19 cellular contexts compared by ENCODE assay signal in the genomic region with DNA sequence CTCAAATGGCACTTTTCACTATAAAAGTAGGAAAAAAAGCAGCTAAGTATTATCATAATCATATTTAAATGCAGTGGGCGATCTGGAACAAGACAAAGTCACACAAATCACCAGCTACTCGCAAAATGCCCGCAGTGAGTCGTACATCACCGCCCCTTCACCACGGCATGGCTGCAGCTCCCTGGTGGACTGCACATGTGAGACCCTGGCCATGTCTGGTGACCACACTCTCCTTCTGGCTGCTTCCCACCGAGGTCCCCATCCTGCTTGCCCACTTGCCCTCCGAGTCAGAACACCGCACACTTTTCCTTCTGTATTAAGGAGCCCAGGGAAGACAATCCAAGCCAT. TPM values are rescaled to one million over a fixed set of nuclear protein-coding genes. Genes with fewer than 3 reads are reported as not detected.
DNase-seq lines count a peak whose midpoint lies in the region; ATAC-seq and TF ChIP-seq lines count a peak whose summit lies in the region.
"Had no signal": no experiment of that assay in that cellular context is flagged by ENCODE, and none has a peak within 500 bp of the region (broad histone marks: within the 10 kb centered on the region; RNA-seq: fewer than 3 reads in every experiment).

No MANE protein-coding gene starts in this region.

- H3K27ac ChIP-seq in osteoblast (ENCODE audit: low read depth, low read length), result no peak overlapping the region
- H3K27ac ChIP-seq: 22Rv1, BLaER1, C4-2B had no signal

- H3K27me3 Mint-ChIP-seq in activated naive CD4-positive, alpha-beta T cell treated with anti-CD3 and anti-CD28 coated beads, Interleukin-2, amount 10 ng/mL, durations not matched to agents 7 days and 5 days, result peaks cover 24% of the 10 kb centered on the region
- H3K27me3 Mint-ChIP-seq in activated naive CD4-positive, alpha-beta T cell treated with anti-CD3 and anti-CD28 coated beads for 36 hours (ENCODE audit: low read depth), result no peaks in the 10 kb centered on the region
- H3K27me3 Mint-ChIP-seq in endothelial cell (ENCODE audit: unreplicated experiment), result no peaks in the 10 kb centered on the region

- CTCF ChIA-PET in activated naive CD4-positive, alpha-beta T cell treated with anti-CD3 and anti-CD28 coated beads, Interleukin-2, amount 10 ng/mL, durations not matched to agents 7 days and 5 days (lab: Charles Lee), result no interaction called here
- CTCF ChIA-PET in activated naive CD4-positive, alpha-beta T cell treated with anti-CD3 and anti-CD28 coated beads for 36 hours (lab: Charles Lee), result no interaction called here

- no peak overlapping the region for H3K4me3 Mint-ChIP-seq in activated naive CD4-positive, alpha-beta T cell treated with anti-CD3 and anti-CD28 coated beads, Interleukin-2, amount 10 ng/mL, durations not matched to agents 7 days and 5 days
- no peak overlapping the region for H3K4me3 Mint-ChIP-seq in activated naive CD4-positive, alpha-beta T cell treated with anti-CD3 and anti-CD28 coated beads for 36 hours
- no peak overlapping the region for H3K4me3 Mint-ChIP-seq in endothelial cell (ENCODE audit: unreplicated experiment)
- H3K4me3 Mint-ChIP-seq: B cell; CD4-positive, CD25-positive, alpha-beta regulatory T cell; CD8-positive, alpha-beta T cell had no signal

- no peaks in the 10 kb centered on the region for H3K4me1 ChIP-seq in osteoblast (ENCODE audit: insufficient read depth, low read length)
- H3K4me1 ChIP-seq: Caco-2 had no signal

- no peak overlapping the region for H2AFZ ChIP-seq in osteoblast (ENCODE audit: low read length)

- peak; percentile 4 for DNase-seq in activated naive CD4-positive, alpha-beta T cell treated with anti-CD3 and anti-CD28 coated beads, Interleukin-2, amount 10 ng/mL, durations not matched to agents 7 days and 5 days
- no peak for DNase-seq in activated naive CD4-positive, alpha-beta T cell treated with anti-CD3 and anti-CD28 coated beads for 36 hours
- no peak for DNase-seq in endothelial cell (ENCODE audit: low spot score)
- peak; percentile 59 for DNase-seq in osteoblast (ENCODE audit: insufficient read length, low spot score, missing footprints)
- no peak for DNase-seq in GF-D8 (lab: John Stamatoyannopoulos, UW)
- DNase-seq: Caco-2; CD4-positive, CD25-positive, alpha-beta regulatory T cell; CD8-positive, alpha-beta T cell; DMS153; EL; GDM1; GOT3; H7; HCEC 1CT had no signal

- no peak overlapping the region for H3K4me3 ChIP-seq in osteoblast (ENCODE audit: insufficient read depth, low read length)
- H3K4me3 ChIP-seq: BLaER1 had no signal

- no peaks in the 10 kb centered on the region for H3K79me2 ChIP-seq in osteoblast (ENCODE audit: insufficient read depth, low read length)

- H3K9me3 ChIP-seq in osteoblast (ENCODE audit: low read depth, low read length), result no peaks in the 10 kb centered on the region
- H3K9me3 ChIP-seq: BLaER1, Caco-2 had no signal

- H3K4me1 Mint-ChIP-seq in activated naive CD4-positive, alpha-beta T cell treated with anti-CD3 and anti-CD28 coated beads, Interleukin-2, amount 10 ng/mL, durations not matched to agents 7 days and 5 days, result no peaks in the 10 kb centered on the region
- no peaks in the 10 kb centered on the region for H3K4me1 Mint-ChIP-seq in activated naive CD4-positive, alpha-beta T cell treated with anti-CD3 and anti-CD28 coated beads for 36 hours (ENCODE audit: low read depth)
- H3K4me1 Mint-ChIP-seq in endothelial cell (ENCODE audit: unreplicated experiment), result peaks cover 28% of the 10 kb centered on the region
- H3K4me1 Mint-ChIP-seq: CD4-positive, CD25-positive, alpha-beta regulatory T cell had no signal

- H3K9me3 Mint-ChIP-seq in activated naive CD4-positive, alpha-beta T cell treated with anti-CD3 and anti-CD28 coated beads, Interleukin-2, amount 10 ng/mL, durations not matched to agents 7 days and 5 days, result no peaks in the 10 kb centered on the region
- H3K9me3 Mint-ChIP-seq in activated naive CD4-positive, alpha-beta T cell treated with anti-CD3 and anti-CD28 coated beads for 36 hours, result no peaks in the 10 kb centered on the region
- no peaks in the 10 kb centered on the region for H3K9me3 Mint-ChIP-seq in endothelial cell (ENCODE audit: unreplicated experiment)
- H3K9me3 Mint-ChIP-seq: CD8-positive, alpha-beta T cell had no signal

- H3K36me3 Mint-ChIP-seq in activated naive CD4-positive, alpha-beta T cell treated with anti-CD3 and anti-CD28 coated beads, Interleukin-2, amount 10 ng/mL, durations not matched to agents 7 days and 5 days, result no peaks in the 10 kb centered on the region
- no peaks in the 10 kb centered on the region for H3K36me3 Mint-ChIP-seq in activated naive CD4-positive, alpha-beta T cell treated with anti-CD3 and anti-CD28 coated beads for 36 hours (ENCODE audit: low read depth)
- H3K36me3 Mint-ChIP-seq in endothelial cell (ENCODE audit: low read depth, unreplicated experiment), result no peaks in the 10 kb centered on the region
- H3K36me3 Mint-ChIP-seq: CD8-positive, alpha-beta T cell had no signal

- H3K27me3 ChIP-seq in osteoblast (ENCODE audit: insufficient read depth, low read length), result peaks cover 27% of the 10 kb centered on the region
- H3K27me3 ChIP-seq: BLaER1 had no signal

- no peaks in the 10 kb centered on the region for H3K36me3 ChIP-seq in osteoblast (ENCODE audit: insufficient read depth, low read length)
- H3K36me3 ChIP-seq: BLaER1 had no signal

- ATAC-seq in GM19023 (IDR thresholded peaks at IDR 0.05; ENCODE audit: unreplicated experiment), result no peak
- ATAC-seq: CD8-positive, alpha-beta T cell had no signal

- no peaks in the 10 kb centered on the region for H4K20me1 ChIP-seq in osteoblast (ENCODE audit: insufficient read depth, low read length)
- H4K20me1 ChIP-seq: BLaER1 had no signal

- intact Hi-C loops in activated naive CD4-positive, alpha-beta T cell treated with anti-CD3 and anti-CD28 coated beads for 36 hours (cut with micrococcal nuclease), result no loop called here

- H3K27ac Mint-ChIP-seq in activated naive CD4-positive, alpha-beta T cell treated with anti-CD3 and anti-CD28 coated beads, Interleukin-2, amount 10 ng/mL, durations not matched to agents 7 days and 5 days, result no peak overlapping the region
- no peak overlapping the region for H3K27ac Mint-ChIP-seq in activated naive CD4-positive, alpha-beta T cell treated with anti-CD3 and anti-CD28 coated beads for 36 hours
- H3K27ac Mint-ChIP-seq in endothelial cell (ENCODE audit: unreplicated experiment), result peak overlapping the region; percentile 20
- H3K27ac Mint-ChIP-seq: B cell; CD8-positive, alpha-beta T cell had no signal

- H3K4me2 ChIP-seq in osteoblast (ENCODE audit: insufficient read depth, low read length), result no peak overlapping the region
- H3K4me2 ChIP-seq: BLaER1 had no signal

- TF ChIP-seq CTCF in endothelial cell (IDR thresholded peaks at IDR 0.05; ENCODE audit: unreplicated experiment), result no peak
- no peak for TF ChIP-seq CTCF in osteoblast (IDR thresholded peaks at IDR 0.05; ENCODE audit: extremely low read depth, low read depth, low read length)

RNA-seq across cellular contexts. Expression of a gene that starts 38.6 kb away (rescaled TPM):
- 10 to 100 TPM; 57.5 to 58.7 TPM for total RNA-seq in activated naive CD4-positive, alpha-beta T cell treated with anti-CD3 and anti-CD28 coated beads for 36 hours
- total RNA-seq in endothelial cell (ENCODE audit: unreplicated experiment) (71.9 TPM), osteoblast (17.4 and 20.0 TPM in 2 replicates)

RNA-seq across cellular contexts. Expression of a gene that starts 40.1 kb away (rescaled TPM):
- 10 to 100 TPM; 16.6 to 19.3 TPM for total RNA-seq in activated naive CD4-positive, alpha-beta T cell treated with anti-CD3 and anti-CD28 coated beads for 36 hours
- total RNA-seq in endothelial cell (ENCODE audit: unreplicated experiment), result 51.0 TPM
- 8.7 and 10.3 TPM in 2 replicates for total RNA-seq in osteoblast

RNA-seq across cellular contexts. Expression of a gene that starts 59.3 kb away (rescaled TPM):
- total RNA-seq in activated naive CD4-positive, alpha-beta T cell treated with anti-CD3 and anti-CD28 coated beads for 36 hours, result under 1 TPM; 0.17 to 0.19 TPM
- 0.62 TPM for total RNA-seq in endothelial cell (ENCODE audit: unreplicated experiment)
- under 0.01 and 0.29 TPM in 2 replicates for total RNA-seq in osteoblast

Comparison
In these comparisons a context has a peak if more than half of its experiments do, and no peak if none do; other contexts are left out.
1. DNase-seq: peak in activated naive CD4-positive, alpha-beta T cell treated with anti-CD3 and anti-CD28 coated beads, Interleukin-2, amount 10 ng/mL, durations not matched to agents 7 days and 5 days (single experiment) and osteoblast (single experiment); none in activated naive CD4-positive, alpha-beta T cell treated with anti-CD3 and anti-CD28 coated beads for 36 hours (single experiment), endothelial cell (single experiment) and GF-D8 (single experiment).